Comparison of ENCODE assay signal across 8 cellular contexts in the genomic region with DNA sequence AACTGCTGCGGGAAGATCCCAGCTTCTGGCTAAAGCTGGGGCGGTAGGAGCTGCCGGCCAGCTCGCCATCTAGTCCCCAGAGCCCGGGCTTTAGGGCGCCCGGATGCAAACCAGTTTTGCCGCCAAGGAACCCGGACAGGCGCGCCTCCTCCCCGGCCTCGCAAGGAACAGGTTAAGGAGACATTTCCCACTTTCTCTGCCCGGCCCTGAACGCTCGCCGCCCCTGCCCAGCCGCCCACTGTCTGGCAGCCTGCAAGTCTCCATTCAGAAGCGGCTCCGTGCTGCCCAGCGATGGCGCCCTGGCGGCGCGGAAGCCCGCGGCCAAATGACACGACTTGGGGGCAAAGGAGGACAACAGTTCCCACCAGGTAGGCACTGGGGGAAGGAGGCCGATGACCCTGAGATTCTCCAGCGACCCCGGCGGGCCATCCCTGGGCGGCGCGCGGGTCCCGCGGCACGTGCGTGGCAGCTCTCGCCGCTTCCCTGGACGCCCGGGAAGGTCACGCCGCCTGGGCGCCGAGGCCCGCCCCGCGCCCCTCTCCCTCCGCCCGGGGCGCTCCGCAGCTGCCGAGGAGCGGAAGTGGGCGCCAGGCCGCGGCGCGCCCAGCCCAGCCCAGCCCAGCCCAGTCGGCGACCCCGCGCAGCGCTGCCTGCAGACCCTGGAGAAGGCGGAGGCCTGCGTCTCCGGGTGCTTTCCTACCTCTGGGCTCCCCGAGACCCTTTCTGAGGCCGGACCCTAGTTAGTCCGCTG. TPM values are rescaled to one million over a fixed set of nuclear protein-coding genes. Genes with fewer than 3 reads are reported as not detected.
DNase-seq lines count a peak whose midpoint lies in the region; ATAC-seq and TF ChIP-seq lines count a peak whose summit lies in the region.

No MANE protein-coding gene starts in this region.

- peak overlapping the region; percentile 85 for H3K4me2 ChIP-seq in skeletal muscle satellite cell (ENCODE audit: low read length)

- H3K9me3 ChIP-seq in ascending aorta (no peaks in the 10 kb centered on the region), skeletal muscle satellite cell (replicated peaks; ENCODE audit: low read length) (no peaks in the 10 kb centered on the region)

- H3K4me1 ChIP-seq in ascending aorta = peaks cover 0 to 7% of the 10 kb centered on the region in 2 donors
- peaks cover 24% of the 10 kb centered on the region for H3K4me1 ChIP-seq in skeletal muscle satellite cell (ENCODE audit: control insufficient read depth, insufficient read depth, low read length)

- no peaks in the 10 kb centered on the region for H3K36me3 ChIP-seq in ascending aorta
- no peaks in the 10 kb centered on the region for H3K36me3 ChIP-seq in skeletal muscle satellite cell (ENCODE audit: insufficient read depth, low read length)

- H3K27ac ChIP-seq in ascending aorta = peak overlapping the region; percentile 70 to 91

- H3K27me3 ChIP-seq in ascending aorta (no peaks in the 10 kb centered on the region), skeletal muscle satellite cell (ENCODE audit: control insufficient read depth, insufficient read depth, low read length) (no peaks in the 10 kb centered on the region)

- peak overlapping the region; percentile 80 to 92 for H3K4me3 ChIP-seq in ascending aorta
- H3K4me3 ChIP-seq in iPS-11a (ENCODE audit: low read depth, low read length) = peak overlapping the region; percentile 2
- H3K4me3 ChIP-seq in skeletal muscle satellite cell (ENCODE audit: low read length) = peak overlapping the region; percentile 80

- intact Hi-C loops in ascending aorta (cut with DNase I) = loop anchor here (1.0 to 10.0 kb wide), 3 partner anchors 17 to 145 kb away; partner anchors contain the start of genes CKAP2, SUGT1 and VPS36

- peak; percentile 59 for ATAC-seq in GM21825 (IDR thresholded peaks at IDR 0.05; ENCODE audit: unreplicated experiment)

- TF ChIP-seq CTCF in ascending aorta (IDR thresholded peaks at IDR 0.05) = peak in 1 of 3 experiments; percentile 7

- DNase-seq in NCI-H1694 treated with DMSO at 0.1 percent for 48 hours (lab: John Stamatoyannopoulos, UW) (peak; percentile 26), NCI-H1694 (lab: John Stamatoyannopoulos, UW) (no peak), NCI-H1105 (lab: John Stamatoyannopoulos, UW) (peak; percentile 39), ascending aorta (ENCODE audit: low spot score in 2 of 2) (no peak), NCI-H2029 treated with DMSO at 0.1 percent for 48 hours (lab: John Stamatoyannopoulos, UW) (no peak)

- peak overlapping the region; percentile 87 for H3K9ac ChIP-seq in skeletal muscle satellite cell (ENCODE audit: low read depth, low read length)

RNA-seq across cellular contexts. Expression of gene HNRNPA1L2, which starts 42.2 kb away (rescaled TPM):
- 0.32 TPM for total RNA-seq in ascending aorta
- total RNA-seq in skeletal muscle satellite cell (2012; rRNA removed) = 2.3 and 2.8 TPM in 2 replicates

RNA-seq across cellular contexts. Expression of gene SUGT1, which starts 52.6 kb away (rescaled TPM):
- total RNA-seq in ascending aorta = 8.8 TPM
- total RNA-seq in skeletal muscle satellite cell (2012; rRNA removed) = 36.8 and 41.7 TPM in 2 replicates

Comparison
In these comparisons a context has a peak if more than half of its experiments do, and no peak if none do; other contexts are left out.
1. DNase-seq: peak in NCI-H1694 treated with DMSO at 0.1 percent for 48 hours (single experiment) and NCI-H1105 (single experiment); none in NCI-H1694 (single experiment), ascending aorta (0 of 2) and NCI-H2029 treated with DMSO at 0.1 percent for 48 hours (single experiment).
2. H3K4me3 ChIP-seq: peak in every context shown above with its lines; median percentile 86 in ascending aorta; 80 in skeletal muscle satellite cell; 2 in iPS-11a.